ENCODE assay signal across 14 cellular contexts in genomic region chr12:65739606-65740005, GRCh38.
DNase-seq lines count a peak whose midpoint lies in the region; ATAC-seq, FAIRE-seq and TF ChIP-seq lines count a peak whose summit lies in the region.
"Had no signal": no experiment of that assay in that cellular context is flagged by ENCODE, and none has a peak within 500 bp of the region (broad histone marks: within the 10 kb centered on the region; RNA-seq: fewer than 3 reads in every experiment).

No MANE protein-coding gene starts in this region.

- FAIRE-seq in HepG2 (lab: Jason Lieb, UNC) (no peak), K562 (lab: Jason Lieb, UNC) (no peak)

- TF ChIP-seq EP300 in HepG2 (IDR thresholded peaks at IDR 0.05; ENCODE audit: low read depth in 2 of 2, low read length in 2 of 2): no peak
- no peak for TF ChIP-seq EP300 in HepG2 (CRISPR knock-in tag; IDR thresholded peaks at IDR 0.05; ENCODE audit: borderline replicate concordance)
- no peak for TF ChIP-seq EP300 in K562 (IDR thresholded peaks at IDR 0.05; ENCODE audit: low read length)

- no peak for TF ChIP-seq CTCF in HepG2 (CRISPR knock-in tag; IDR thresholded peaks at IDR 0.05)
- no peak for TF ChIP-seq CTCF in right lobe of liver (IDR thresholded peaks at IDR 0.05)
- no peak for TF ChIP-seq CTCF in K562 (IDR thresholded peaks at IDR 0.05 in 2 of 3, conservative IDR thresholded peaks at IDR 0.05 in 1 of 3; ENCODE audit: insufficient read depth in 2 of 3, low read depth in 1 of 3, low read length in 3 of 3)
- TF ChIP-seq CTCF in type B pancreatic cell (conservative IDR thresholded peaks at IDR 0.05): no peak
- TF ChIP-seq CTCF in vagina (IDR thresholded peaks at IDR 0.05): no peak
- TF ChIP-seq CTCF in progenitor cell of endocrine pancreas (IDR thresholded peaks at IDR 0.05; ENCODE audit: unreplicated experiment): no peak

- ATAC-seq in HepG2 (no peak), right lobe of liver (no peak), K562 (no peak), naive B cell (ENCODE audit: low read depth in 2 of 2) (no peak), HG03439 (IDR thresholded peaks at IDR 0.05; ENCODE audit: unreplicated experiment) (no peak)
- ATAC-seq: GM23338 had no signal

- no peaks in the 10 kb centered on the region for H3K79me2 ChIP-seq in HepG2 (ENCODE audit: insufficient read depth, low read length)
- no peaks in the 10 kb centered on the region for H3K79me2 ChIP-seq in K562 (ENCODE audit: control insufficient read depth, insufficient read depth, low read length)

- no peak overlapping the region for H3K4me2 ChIP-seq in HepG2 (ENCODE audit: low read depth, low read length)
- no peak overlapping the region for H3K4me2 ChIP-seq in K562 (ENCODE audit: insufficient read depth, low read length)

- H3K4me1 ChIP-seq in HepG2 (ENCODE audit: insufficient read depth, low read length) (peaks cover 7% of the 10 kb centered on the region; the same call in 1 of the 2 replicates), right lobe of liver (no peaks in the 10 kb centered on the region), K562 (replicated peaks in 1 of 2; ENCODE audit: control insufficient read depth in 2 of 2, insufficient read depth in 2 of 2, low read length in 2 of 2) (peaks cover 0 to 13% of the 10 kb centered on the region in 2 experiments; a peak in 3 of 5 replicates), vagina (peaks cover 20% of the 10 kb centered on the region)

- H3K27ac Mint-ChIP-seq in naive B cell (no peak overlapping the region), type B pancreatic cell (no peak overlapping the region), progenitor cell of endocrine pancreas (no peak overlapping the region)
- H3K27ac Mint-ChIP-seq: CD14-positive monocyte; CD8-positive, alpha-beta memory T cell; GM23338 had no signal

- intact Hi-C loops in HepG2 (cut with micrococcal nuclease; ENCODE audit: unreplicated experiment): loop anchor here (5.0 to 10.0 kb wide), 2 partner anchors 83 to 245 kb away; partner anchors contain the start of gene HMGA2
- intact Hi-C loops in right lobe of liver (cut with DNase I): no loop called here
- intact Hi-C loops in K562 (cut with micrococcal nuclease): no loop called here
- intact Hi-C loops in vagina (cut with DNase I): no loop called here

- in situ Hi-C loops in HepG2 (cut with HindIII; ENCODE audit: extremely low pct_ligation_motif_present, low pct_unique_long_range_greater_than_20kb): loop anchor here (5.0 kb wide), 1 partner anchor 83 kb away; the partner anchor contains the start of gene HMGA2
- in situ Hi-C loops in K562 (cut with MboI): no loop called here

- H3K36me3 Mint-ChIP-seq in naive B cell: no peaks in the 10 kb centered on the region
- no peaks in the 10 kb centered on the region for H3K36me3 Mint-ChIP-seq in type B pancreatic cell
- H3K36me3 Mint-ChIP-seq in progenitor cell of endocrine pancreas (ENCODE audit: insufficient read depth): no peaks in the 10 kb centered on the region
- H3K36me3 Mint-ChIP-seq: CD8-positive, alpha-beta memory T cell had no signal

- H3K4me1 Mint-ChIP-seq in naive B cell (peaks cover 8 to 18% (median 17%) of the 10 kb centered on the region in 3 donors), type B pancreatic cell (ENCODE audit: unreplicated experiment) (peaks cover 20% of the 10 kb centered on the region), progenitor cell of endocrine pancreas (ENCODE audit: low read depth) (peaks cover 7% of the 10 kb centered on the region)

- no peaks in the 10 kb centered on the region for H3K9me1 ChIP-seq in K562 (ENCODE audit: control insufficient read depth, insufficient read depth, low read length)

- H3K4me3 Mint-ChIP-seq in naive B cell (peak overlapping the region in 5 of 8 donors; percentile 40 to 84 (median 73)), type B pancreatic cell (peak overlapping the region; percentile 45), progenitor cell of endocrine pancreas (ENCODE audit: low read depth) (no peak overlapping the region)

- H3K9me3 Mint-ChIP-seq in naive B cell (peaks cover 0 to 4% (median 2%) of the 10 kb centered on the region in 7 donors), type B pancreatic cell (peaks cover 8% of the 10 kb centered on the region), progenitor cell of endocrine pancreas (ENCODE audit: low read depth) (peaks cover 4% of the 10 kb centered on the region)
- H3K9me3 Mint-ChIP-seq: GM23338 had no signal

- TF ChIP-seq POLR2A in HepG2 (IDR thresholded peaks at IDR 0.05; ENCODE audit: insufficient read depth in 1 of 2, low read depth in 2 of 2, low read length in 2 of 2) (no peak), right lobe of liver (IDR thresholded peaks at IDR 0.05) (no peak), K562 (conservative IDR thresholded peaks at IDR 0.05) (no peak), vagina (IDR thresholded peaks at IDR 0.05) (no peak)

- H3K36me3 ChIP-seq in HepG2 (replicated peaks in 1 of 2; ENCODE audit: control insufficient read depth in 1 of 2, insufficient read depth in 2 of 2, low read length in 2 of 2) (no peaks in the 10 kb centered on the region), right lobe of liver (no peaks in the 10 kb centered on the region), K562 (ENCODE audit: control insufficient read depth, insufficient read depth, low read length) (no peaks in the 10 kb centered on the region), vagina (no peaks in the 10 kb centered on the region)

- CTCF ChIA-PET in HepG2 (lab: Yijun Ruan, JAX; ENCODE audit: low intra/inter-chr PET ratio, low total read pairs): no interaction called here
- CTCF ChIA-PET in K562 (lab: Yijun Ruan, JAX; ENCODE audit: low intra/inter-chr PET ratio): no interaction called here

- BruUV-seq in HepG2 (replicated peaks; lab: Mats Ljungman, UMichigan) (no TSS peak), K562 (replicated peaks; lab: Mats Ljungman, UMichigan) (no TSS peak)

- 70% methylated on average over 4 of the region's 4 CpGs for WGBS in HepG2 (ENCODE audit: low lambda C conversion rate)
- 99% methylated on average over 4 of the region's 4 CpGs for WGBS in right lobe of liver (ENCODE audit: insufficient coverage, low coverage, low lambda C conversion rate, missing lambda C conversion rate)
- WGBS in K562 (ENCODE audit: insufficient coverage, low coverage, missing lambda C conversion rate): 28% methylated on average over 4 of the region's 4 CpGs

- H3K27me3 Mint-ChIP-seq in naive B cell: peaks cover 25 to 37% (median 28%) of the 10 kb centered on the region in 3 donors
- H3K27me3 Mint-ChIP-seq in type B pancreatic cell: peaks cover 26% of the 10 kb centered on the region
- peaks cover 17% of the 10 kb centered on the region for H3K27me3 Mint-ChIP-seq in progenitor cell of endocrine pancreas

- peaks cover 1 to 14% of the 10 kb centered on the region in 2 experiments; a peak in 3 of 5 replicates for H3K27me3 ChIP-seq in HepG2 (ENCODE audit: control insufficient read depth in 1 of 2, insufficient read depth in 2 of 2, low read length in 2 of 2)
- no peaks in the 10 kb centered on the region for H3K27me3 ChIP-seq in right lobe of liver
- no peaks in the 10 kb centered on the region; a peak in 1 of 5 replicates for H3K27me3 ChIP-seq in K562 (ENCODE audit: control insufficient read depth in 2 of 2, insufficient read depth in 2 of 2, low read length in 2 of 2)
- no peaks in the 10 kb centered on the region for H3K27me3 ChIP-seq in vagina

- TF ChIP-seq RAD21 in HepG2 (CRISPR knock-in tag; IDR thresholded peaks at IDR 0.05): no peak
- TF ChIP-seq RAD21 in K562 (CRISPR knock-in tag; conservative IDR thresholded peaks at IDR 0.05 in 1 of 2, IDR thresholded peaks at IDR 0.05 in 1 of 2): no peak

- H2AFZ ChIP-seq in HepG2 (ENCODE audit: low read length): no peak overlapping the region
- H2AFZ ChIP-seq in K562 (ENCODE audit: low read depth, low read length): no peak overlapping the region

- H4K20me1 ChIP-seq in HepG2 (ENCODE audit: insufficient read depth, low read length) (no peaks in the 10 kb centered on the region), K562 (replicated peaks; ENCODE audit: control insufficient read depth, insufficient read depth, low read length) (no peaks in the 10 kb centered on the region)

- POLR2A ChIA-PET in HepG2 (lab: Yijun Ruan, JAX): no interaction called here
- POLR2A ChIA-PET in K562 (lab: Yijun Ruan, JAX): no interaction called here

- DNase-seq in HepG2 (ENCODE audit: low spot score) (no peak), right lobe of liver (no peak), K562 (ENCODE audit: extremely low read depth in 1 of 4, low spot score in 3 of 4) (no peak), naive B cell (no peak), type B pancreatic cell (ENCODE audit: extremely low spot score, unreplicated experiment) (no peak), vagina (ENCODE audit: extremely low spot score in 2 of 2) (no peak), progenitor cell of endocrine pancreas (ENCODE audit: low spot score, unreplicated experiment) (no peak)
- DNase-seq: Caco-2; CD8-positive, alpha-beta memory T cell; GF-D8 had no signal

- no peak overlapping the region for H3K27ac ChIP-seq in HepG2 (ENCODE audit: extremely low read length, insufficient read depth, low read length)
- no peak overlapping the region for H3K27ac ChIP-seq in right lobe of liver
- no peak overlapping the region for H3K27ac ChIP-seq in K562 (ENCODE audit: extremely low read depth, low read depth, low read length)
- no peak overlapping the region for H3K27ac ChIP-seq in vagina
- H3K27ac ChIP-seq: 22Rv1 had no signal

- H3K9ac ChIP-seq in HepG2 (ENCODE audit: insufficient read depth, low read depth, low read length): no peak overlapping the region
- no peak overlapping the region for H3K9ac ChIP-seq in K562 (ENCODE audit: insufficient read depth in 1 of 2, low read depth in 2 of 2, low read length in 2 of 2)

- H3K4me3 ChIP-seq in HepG2 (replicated peaks in 1 of 3; ENCODE audit: insufficient read depth in 1 of 3, low read depth in 2 of 3, low read length in 3 of 3): no peak overlapping the region
- no peak overlapping the region for H3K4me3 ChIP-seq in right lobe of liver
- no peak overlapping the region for H3K4me3 ChIP-seq in K562
- H3K4me3 ChIP-seq in vagina: no peak overlapping the region

- no peaks in the 10 kb centered on the region for H3K9me3 ChIP-seq in HepG2 (ENCODE audit: low read length)
- no peaks in the 10 kb centered on the region for H3K9me3 ChIP-seq in right lobe of liver
- no peaks in the 10 kb centered on the region for H3K9me3 ChIP-seq in K562 (replicated peaks; ENCODE audit: control insufficient read depth, insufficient read depth, low read depth, low read length)
- H3K9me3 ChIP-seq in vagina: no peaks in the 10 kb centered on the region
- H3K9me3 ChIP-seq: Caco-2 had no signal

TF ChIP-seq in K562, 482 proteins besides CTCF, POLR2A, EP300 and RAD21 (continues in another document):
- TF ChIP-seq YY1 (IDR thresholded peaks at IDR 0.05; ENCODE audit: borderline replicate concordance in 1 of 3, control insufficient read depth in 1 of 3, extremely low read depth in 1 of 3, insufficient read depth in 3 of 3, insufficient read length in 1 of 3, insufficient replicate concordance in 2 of 3, low read depth in 1 of 3, low read length in 2 of 3): no peak
